ENCODE assay signal across 29 cellular contexts in genomic region chr17:61846976-61847375, GRCh38.
"Had no signal": no experiment of that assay in that cellular context is flagged by ENCODE, and none has a peak within 500 bp of the region (broad histone marks: within the 10 kb centered on the region; RNA-seq: fewer than 3 reads in every experiment).

No MANE protein-coding gene starts in this region.

- H3K27me3 ChIP-seq: colonic mucosa, dorsolateral prefrontal cortex, esophagus muscularis mucosa, esophagus squamous epithelium, foreskin keratinocyte, gastrocnemius medialis, gastroesophageal sphincter, heart left ventricle, heart right ventricle, hepatocyte had no signal

- H2AFZ ChIP-seq: hepatocyte had no signal

- H3K4me3 Mint-ChIP-seq: effector memory CD8-positive, alpha-beta T cell; endodermal cell had no signal

- H3K79me2 ChIP-seq: hepatocyte had no signal

- H3K4me2 ChIP-seq: hepatocyte had no signal

- ATAC-seq: effector memory CD8-positive, alpha-beta T cell; esophagus mucosa; foreskin keratinocyte; gastrocnemius medialis; gastroesophageal sphincter; heart left ventricle; heart right ventricle had no signal

- H3K36me3 ChIP-seq: colonic mucosa, esophagus muscularis mucosa, esophagus squamous epithelium, gastrocnemius medialis, gastroesophageal sphincter, heart left ventricle had no signal

- H3K27ac Mint-ChIP-seq: effector memory CD8-positive, alpha-beta T cell; endodermal cell had no signal

- H3K9me3 ChIP-seq: colonic mucosa, esophagus muscularis mucosa, esophagus squamous epithelium, gastrocnemius medialis, gastroesophageal sphincter, heart left ventricle, heart right ventricle had no signal

- H3K4me3 ChIP-seq: colonic mucosa, coronary artery, dorsolateral prefrontal cortex, esophagus muscularis mucosa, esophagus squamous epithelium, gastrocnemius medialis, gastroesophageal sphincter, heart left ventricle, heart right ventricle, hepatocyte had no signal

- H3K4me1 ChIP-seq: colonic mucosa, esophagus muscularis mucosa, esophagus squamous epithelium, gastrocnemius medialis, gastroesophageal sphincter, heart left ventricle, heart right ventricle had no signal

- DNase-seq: colonic mucosa; cortex of kidney; dermis blood vessel endothelial cell; dorsolateral prefrontal cortex; effector CD4-positive, alpha-beta T cell; effector CD8-positive, alpha-beta T cell; effector memory CD4-positive, alpha-beta T cell; effector memory CD8-positive, alpha-beta T cell; endodermal cell; erythroblast; esophagus squamous epithelium; foreskin fibroblast; foreskin keratinocyte; foreskin melanocyte; gastrocnemius medialis; glutamatergic neuron; head of caudate nucleus; heart left ventricle; heart right ventricle had no signal

- FAIRE-seq: colon, endometrium, endothelial cell of umbilical vein, frontal cortex had no signal

- H3K9me3 Mint-ChIP-seq: effector memory CD8-positive, alpha-beta T cell; endodermal cell had no signal

- H3K4me1 Mint-ChIP-seq: endodermal cell had no signal

- H3K27me3 Mint-ChIP-seq: effector memory CD8-positive, alpha-beta T cell had no signal

- H3K27ac ChIP-seq: colonic mucosa, coronary artery, dorsolateral prefrontal cortex, epithelial cell of prostate, esophagus muscularis mucosa, esophagus squamous epithelium, foreskin keratinocyte, gastrocnemius medialis, gastroesophageal sphincter, heart left ventricle, heart right ventricle, hepatocyte had no signal
